ENCODE assay signal across 20 cellular contexts in genomic region chr9:32837551-32838058, GRCh38. TPM values are rescaled to one million over a fixed set of nuclear protein-coding genes. Genes with fewer than 3 reads are reported as not detected.
DNase-seq lines count a peak whose midpoint lies in the region; ATAC-seq, FAIRE-seq and TF ChIP-seq lines count a peak whose summit lies in the region.
"Had no signal": no experiment of that assay in that cellular context is flagged by ENCODE, and none has a peak within 500 bp of the region (broad histone marks: within the 10 kb centered on the region; RNA-seq: fewer than 3 reads in every experiment).

No MANE protein-coding gene starts in this region.

- H3K27me3 Mint-ChIP-seq in activated T-helper 1 cell treated with anti-CD3 and anti-CD28 coated beads, Interleukin-12 subunit alpha, Interleukin-12 subunit beta, Interleukin-2, Interleukin-4 antibody, amounts not matched to agents 30 ng/mL and 10 ng/mL and 1 ng/mL, durations not matched to agents 14 hours and 24 hours and 36 hours (ENCODE audit: insufficient read depth), result peaks cover 2% of the 10 kb centered on the region

- H3K4me3 ChIP-seq in bronchial epithelial cell (ENCODE audit: low read depth, low read length), result no peak overlapping the region
- H3K4me3 ChIP-seq: GM12878, GM23248 had no signal

- H3K27ac Mint-ChIP-seq in activated T-helper 1 cell treated with anti-CD3 and anti-CD28 coated beads, Interleukin-12 subunit alpha, Interleukin-12 subunit beta, Interleukin-2, Interleukin-4 antibody, amounts not matched to agents 30 ng/mL and 10 ng/mL and 1 ng/mL, durations not matched to agents 14 hours and 24 hours and 36 hours, result no peak overlapping the region
- H3K27ac Mint-ChIP-seq: CD4-positive, alpha-beta memory T cell had no signal

- no peaks in the 10 kb centered on the region for H3K27me3 ChIP-seq in bronchial epithelial cell (ENCODE audit: control insufficient read depth, insufficient read depth, low read length)

- H3K4me1 Mint-ChIP-seq in activated T-helper 1 cell treated with anti-CD3 and anti-CD28 coated beads, Interleukin-12 subunit alpha, Interleukin-12 subunit beta, Interleukin-2, Interleukin-4 antibody, amounts not matched to agents 30 ng/mL and 10 ng/mL and 1 ng/mL, durations not matched to agents 14 hours and 24 hours and 36 hours (ENCODE audit: low read depth), result no peaks in the 10 kb centered on the region
- H3K4me1 Mint-ChIP-seq: CD4-positive, alpha-beta memory T cell had no signal

- TF ChIP-seq CTCF in bronchial epithelial cell (IDR thresholded peaks at IDR 0.05; ENCODE audit: insufficient read depth, low read length, severe bottlenecking), result no peak

- H3K36me3 Mint-ChIP-seq in activated T-helper 1 cell treated with anti-CD3 and anti-CD28 coated beads, Interleukin-12 subunit alpha, Interleukin-12 subunit beta, Interleukin-2, Interleukin-4 antibody, amounts not matched to agents 30 ng/mL and 10 ng/mL and 1 ng/mL, durations not matched to agents 14 hours and 24 hours and 36 hours (ENCODE audit: low read depth), result no peaks in the 10 kb centered on the region
- H3K36me3 Mint-ChIP-seq: CD4-positive, alpha-beta memory T cell had no signal

- H3K9me3 Mint-ChIP-seq in activated T-helper 1 cell treated with anti-CD3 and anti-CD28 coated beads, Interleukin-12 subunit alpha, Interleukin-12 subunit beta, Interleukin-2, Interleukin-4 antibody, amounts not matched to agents 30 ng/mL and 10 ng/mL and 1 ng/mL, durations not matched to agents 14 hours and 24 hours and 36 hours, result no peaks in the 10 kb centered on the region
- H3K9me3 Mint-ChIP-seq: CD4-positive, alpha-beta memory T cell had no signal

- ATAC-seq in GM21786 (IDR thresholded peaks at IDR 0.05; ENCODE audit: unreplicated experiment), result no peak
- ATAC-seq: GM12878 had no signal

- intact Hi-C loops in activated T-helper 1 cell treated with anti-CD3 and anti-CD28 coated beads, Interleukin-12 subunit alpha, Interleukin-12 subunit beta, Interleukin-2, Interleukin-4 antibody, amounts not matched to agents 30 ng/mL and 10 ng/mL and 1 ng/mL, durations not matched to agents 14 hours and 24 hours and 36 hours (cut with micrococcal nuclease), result no loop called here

- H3K36me3 ChIP-seq in bronchial epithelial cell (ENCODE audit: control insufficient read depth, insufficient read depth, low read length), result no peaks in the 10 kb centered on the region

- FAIRE-seq in HTR-8/SVneo (lab: Jason Lieb, UNC) (peak; percentile 70), bronchial epithelial cell (lab: Jason Lieb, UNC) (peak; percentile 89)
- FAIRE-seq: GM12878, H1 had no signal

- peak; percentile 22 for DNase-seq in NCI-H748 (lab: John Stamatoyannopoulos, UW; ENCODE audit: unreplicated experiment)
- no peak for DNase-seq in NCI-H748 treated with DMSO at 0.1 percent for 48 hours (lab: John Stamatoyannopoulos, UW)
- DNase-seq in HTR-8/SVneo (ENCODE audit: insufficient read length, low spot score), result no peak
- no peak for DNase-seq in bronchial epithelial cell (ENCODE audit: low read depth)
- DNase-seq in activated T-helper 1 cell treated with anti-CD3 and anti-CD28 coated beads, Interleukin-12 subunit alpha, Interleukin-12 subunit beta, Interleukin-2, Interleukin-4 antibody, amounts not matched to agents 30 ng/mL and 10 ng/mL and 1 ng/mL, durations not matched to agents 14 hours and 24 hours and 36 hours (ENCODE audit: low spot score), result no peak
- DNase-seq: C1 segment of cervical spinal cord; Calu3; CD4-positive, alpha-beta memory T cell; COR-L47; DMS79; EL; GDM1; GM23248; H7; HCEC 1CT had no signal

- no peak overlapping the region for H3K4me3 Mint-ChIP-seq in activated T-helper 1 cell treated with anti-CD3 and anti-CD28 coated beads, Interleukin-12 subunit alpha, Interleukin-12 subunit beta, Interleukin-2, Interleukin-4 antibody, amounts not matched to agents 30 ng/mL and 10 ng/mL and 1 ng/mL, durations not matched to agents 14 hours and 24 hours and 36 hours
- H3K4me3 Mint-ChIP-seq: CD4-positive, alpha-beta memory T cell had no signal

RNA-seq across cellular contexts. Expression of gene TMEM215, which starts 54.3 kb away (rescaled TPM):
- not detected in 2 replicates for total RNA-seq in bronchial epithelial cell
- total RNA-seq in activated T-helper 1 cell treated with anti-CD3 and anti-CD28 coated beads, Interleukin-12 subunit alpha, Interleukin-12 subunit beta, Interleukin-2, Interleukin-4 antibody, amounts not matched to agents 30 ng/mL and 10 ng/mL and 1 ng/mL, durations not matched to agents 14 hours and 24 hours and 36 hours, result not detected in 2 replicates
- total RNA-seq: A172; A673; Calu3; CD4-positive, alpha-beta memory T cell; GM12878; GM23248 had no signal
